ENCODE assay signal across 13 cellular contexts in the genomic region with DNA sequence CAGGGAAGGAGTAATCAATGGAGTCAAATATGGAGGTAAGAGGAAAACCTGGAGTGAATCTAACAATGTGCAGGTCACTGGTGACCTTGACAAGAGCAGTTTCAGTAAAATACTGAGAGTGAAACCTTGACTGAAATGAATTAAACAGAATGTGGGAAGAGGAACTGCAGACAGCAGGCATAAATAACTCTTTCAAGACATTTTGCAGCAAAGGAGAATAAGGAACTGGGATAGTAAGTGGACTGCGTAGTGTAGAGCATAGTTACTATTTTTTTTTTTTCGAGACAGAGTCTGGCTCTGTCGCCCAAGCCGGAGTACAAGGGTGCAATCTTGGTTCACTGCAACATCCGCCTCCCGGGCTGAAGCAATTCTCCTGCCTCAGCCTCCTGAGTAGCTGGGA. TPM values are rescaled to one million over a fixed set of nuclear protein-coding genes. Genes with fewer than 3 reads are reported as not detected.
DNase-seq lines count a peak whose midpoint lies in the region; ATAC-seq and TF ChIP-seq lines count a peak whose summit lies in the region.
"Had no signal": no experiment of that assay in that cellular context is flagged by ENCODE, and none has a peak within 500 bp of the region (broad histone marks: within the 10 kb centered on the region; RNA-seq: fewer than 3 reads in every experiment).

No MANE protein-coding gene starts in this region.

- no peak for TF ChIP-seq CTCF in MCF 10A (IDR thresholded peaks at IDR 0.05; ENCODE audit: unreplicated experiment)

- H3K36me3 Mint-ChIP-seq in activated CD4-positive, alpha-beta T cell treated with anti-CD3 and anti-CD28 coated beads for 36 hours (ENCODE audit: low read depth) = peaks cover 46% of the 10 kb centered on the region
- H3K36me3 Mint-ChIP-seq in MCF 10A (ENCODE audit: insufficient read depth, unreplicated experiment) = peaks cover 31% of the 10 kb centered on the region

- H3K27ac Mint-ChIP-seq in activated CD4-positive, alpha-beta T cell treated with anti-CD3 and anti-CD28 coated beads for 36 hours = peak overlapping the region; percentile 6
- no peak overlapping the region for H3K27ac Mint-ChIP-seq in MCF 10A (ENCODE audit: low read depth, unreplicated experiment)

- no peak overlapping the region for H3K4me3 Mint-ChIP-seq in activated CD4-positive, alpha-beta T cell treated with anti-CD3 and anti-CD28 coated beads for 36 hours
- H3K4me3 Mint-ChIP-seq in MCF 10A (ENCODE audit: unreplicated experiment) = no peak overlapping the region

- intact Hi-C loops in activated CD4-positive, alpha-beta T cell treated with anti-CD3 and anti-CD28 coated beads for 36 hours (cut with DNase I, micrococcal nuclease) = loop anchor here (5.0 to 10.0 kb wide), 2 partner anchors 72 to 149 kb away; partner anchors contain the start of gene ARHGEF6 (in 1 of the 2)
- intact Hi-C loops in MCF 10A (cut with micrococcal nuclease) = no loop called here

- CTCF ChIA-PET in activated CD4-positive, alpha-beta T cell treated with anti-CD3 and anti-CD28 coated beads for 36 hours (lab: Charles Lee) = no interaction called here
- CTCF ChIA-PET in MCF 10A (lab: Yijun Ruan, JAX) = no interaction called here

- DNase-seq in activated CD4-positive, alpha-beta T cell treated with anti-CD3 and anti-CD28 coated beads for 36 hours = no peak
- no peak for DNase-seq in activated CD4-positive, alpha-beta T cell treated with anti-CD3 and anti-CD28 coated beads, Interleukin-2, amount 50 U/mL, for 1 hour
- DNase-seq in NOMO-1 treated with DMSO at 0.1 percent for 48 hours (lab: John Stamatoyannopoulos, UW; ENCODE audit: unreplicated experiment) (peak; percentile 95), pons (ENCODE audit: low spot score) (peak; percentile 35), HuH-7.5 (ENCODE audit: low spot score) (no peak), MCF 10A (ENCODE audit: unreplicated experiment) (no peak)
- DNase-seq: dorsolateral prefrontal cortex, mammary epithelial cell, NCI-H1436, psoas muscle had no signal

- H3K4me1 Mint-ChIP-seq in activated CD4-positive, alpha-beta T cell treated with anti-CD3 and anti-CD28 coated beads for 36 hours = peaks cover 32% of the 10 kb centered on the region
- no peaks in the 10 kb centered on the region for H3K4me1 Mint-ChIP-seq in MCF 10A (ENCODE audit: insufficient read depth, unreplicated experiment)

- ATAC-seq in activated CD4-positive, alpha-beta T cell treated with anti-CD3 and anti-CD28 coated beads for 36 hours = no peak
- ATAC-seq in HG02852 (IDR thresholded peaks at IDR 0.05; ENCODE audit: unreplicated experiment) (peak; percentile 67), GM18909 (IDR thresholded peaks at IDR 0.05; ENCODE audit: poor library complexity, unreplicated experiment) (no peak)
- ATAC-seq: Panc1 had no signal

- POLR2A ChIA-PET in activated CD4-positive, alpha-beta T cell treated with anti-CD3 and anti-CD28 coated beads for 36 hours (lab: Charles Lee) = no interaction called here
- POLR2A ChIA-PET in MCF 10A (lab: Yijun Ruan, JAX) = no interaction called here

- no TSS peak for BruUV-seq in MCF 10A (replicated peaks; lab: Mats Ljungman, UMichigan)

- H3K9me3 Mint-ChIP-seq in activated CD4-positive, alpha-beta T cell treated with anti-CD3 and anti-CD28 coated beads for 36 hours (ENCODE audit: low read depth) = no peaks in the 10 kb centered on the region
- H3K9me3 Mint-ChIP-seq in MCF 10A (ENCODE audit: unreplicated experiment) = no peaks in the 10 kb centered on the region

- H3K27me3 Mint-ChIP-seq in activated CD4-positive, alpha-beta T cell treated with anti-CD3 and anti-CD28 coated beads for 36 hours = no peaks in the 10 kb centered on the region
- H3K27me3 Mint-ChIP-seq in MCF 10A (ENCODE audit: insufficient read depth, unreplicated experiment) = no peaks in the 10 kb centered on the region

RNA-seq across cellular contexts. Expression of gene RBMX, which starts 24.0 kb away (rescaled TPM):
- total RNA-seq in activated CD4-positive, alpha-beta T cell treated with anti-CD3 and anti-CD28 coated beads for 36 hours = 100 to 1,000 TPM; 320 to 414 TPM
- total RNA-seq in MCF 10A (2022) = 271 and 333 TPM in 2 replicates

Comparison
In these comparisons a context has a peak if more than half of its experiments do, and no peak if none do; other contexts are left out.
1. DNase-seq: peak in NOMO-1 treated with DMSO at 0.1 percent for 48 hours (single experiment) and pons (single experiment); none in activated CD4-positive, alpha-beta T cell treated with anti-CD3 and anti-CD28 coated beads for 36 hours (single experiment), activated CD4-positive, alpha-beta T cell treated with anti-CD3 and anti-CD28 coated beads, Interleukin-2, amount 50 U/mL, for 1 hour (single experiment), HuH-7.5 (single experiment) and MCF 10A (single experiment).